In the genomic region with DNA sequence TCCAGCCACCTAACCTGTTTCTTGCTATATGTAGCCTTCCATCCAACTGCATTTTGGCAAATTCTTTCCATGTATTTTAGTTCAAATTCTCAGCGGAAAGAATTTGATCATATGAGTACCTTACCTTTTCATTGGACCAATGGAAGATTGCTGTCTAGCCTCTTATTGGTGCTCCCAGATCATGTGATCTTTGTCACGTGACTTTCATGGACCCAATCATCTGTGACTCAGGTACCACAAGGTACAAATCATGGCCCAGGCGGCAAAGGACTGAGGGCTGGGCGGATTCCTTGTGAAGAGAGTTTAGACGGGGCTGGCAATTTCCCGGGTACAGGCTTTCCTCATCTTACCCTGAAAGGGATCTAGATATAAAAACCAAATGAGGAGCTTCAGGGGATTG, we compare ENCODE assay signal across 19 cellular contexts.
DNase-seq lines count a peak whose midpoint lies in the region; ATAC-seq, FAIRE-seq and TF ChIP-seq lines count a peak whose summit lies in the region.
"Had no signal": no experiment of that assay in that cellular context is flagged by ENCODE, and none has a peak within 500 bp of the region (broad histone marks: within the 10 kb centered on the region; RNA-seq: fewer than 3 reads in every experiment).

No MANE protein-coding gene starts in this region.

- TF ChIP-seq POLR2A in A549 (IDR thresholded peaks at IDR 0.05; ENCODE audit: low read length) (no peak), K562 (conservative IDR thresholded peaks at IDR 0.05) (no peak)

- H3K27me3 ChIP-seq in GM23338 (ENCODE audit: insufficient read depth) (no peaks in the 10 kb centered on the region), PC-9 (ENCODE audit: insufficient read depth, low read depth) (no peaks in the 10 kb centered on the region), K562 (ENCODE audit: control insufficient read depth in 2 of 2, insufficient read depth in 2 of 2, low read length in 2 of 2) (no peaks in the 10 kb centered on the region)

- WGBS in A549 (ENCODE audit: missing lambda C conversion rate), result 53% methylated on average over 6 of the region's 6 CpGs
- WGBS in K562 (ENCODE audit: insufficient coverage, low coverage, missing lambda C conversion rate), result 5% methylated on average over 6 of the region's 6 CpGs

- CTCF ChIA-PET in A549 (lab: Yijun Ruan, JAX), result no interaction called here
- CTCF ChIA-PET in PC-9 (lab: Charles Lee), result no interaction called here
- CTCF ChIA-PET in K562 (lab: Yijun Ruan, JAX; ENCODE audit: low intra/inter-chr PET ratio), result no interaction called here

- H3K36me3 ChIP-seq in GM23338 (ENCODE audit: insufficient read depth), result no peaks in the 10 kb centered on the region
- no peaks in the 10 kb centered on the region for H3K36me3 ChIP-seq in PC-9 (ENCODE audit: low read depth)
- no peaks in the 10 kb centered on the region for H3K36me3 ChIP-seq in K562 (ENCODE audit: control insufficient read depth, insufficient read depth, low read length)
- H3K36me3 ChIP-seq: HAP-1 had no signal

- no peak for FAIRE-seq in A549 (lab: Jason Lieb, UNC)
- no peak for FAIRE-seq in K562 (lab: Jason Lieb, UNC)

- DNase-seq in A549 (ENCODE audit: low read depth in 1 of 2, low spot score in 1 of 2) (no peak), GM23338 (ENCODE audit: low spot score) (no peak), PC-9 (no peak), K562 (ENCODE audit: extremely low read depth in 1 of 4, low spot score in 3 of 4) (peak in 2 of 4 experiments; percentile 5 to 29), T-helper 9 cell (no peak), posterior cingulate gyrus (no peak)
- DNase-seq: ACHN; AML-193; CD4-positive, alpha-beta T cell; DMS153; DMS79; GF-D8 had no signal

- BruUV-seq in PC-9 (replicated peaks; lab: Mats Ljungman, UMichigan) (no TSS peak), K562 (replicated peaks; lab: Mats Ljungman, UMichigan) (no TSS peak)

- H3K9me3 Mint-ChIP-seq in GM23338, result no peaks in the 10 kb centered on the region
- H3K9me3 Mint-ChIP-seq in stimulated activated memory B cell treated with anti-CD40 and anti-IgM and Interleukin-4, amounts not matched to agents 10 μg/mL and 1 μg/mL and 100 μg/mL, for 72 hours, result no peaks in the 10 kb centered on the region
- H3K9me3 Mint-ChIP-seq: CD4-positive, alpha-beta T cell had no signal

- peak overlapping the region; percentile 59; the same call in 1 of the 2 replicates for H2AFZ ChIP-seq in GM23338
- H2AFZ ChIP-seq in PC-9, result 0 out of 2 replicates have a peak overlapping the region, but pooled peaks have one; percentile 24
- 0 out of 2 replicates have a peak overlapping the region, but pooled peaks have one; percentile 38 for H2AFZ ChIP-seq in K562 (ENCODE audit: low read depth, low read length)

- POLR2A ChIA-PET in A549 (lab: Yijun Ruan, JAX), result no interaction called here
- POLR2A ChIA-PET in PC-9 (lab: Charles Lee; ENCODE audit: unreplicated experiment), result no interaction called here
- POLR2A ChIA-PET in K562 (lab: Yijun Ruan, JAX), result no interaction called here

- no peak overlapping the region for H3K27ac ChIP-seq in A549
- H3K27ac ChIP-seq in GM23338 (ENCODE audit: low read depth), result no peak overlapping the region
- no peak overlapping the region for H3K27ac ChIP-seq in PC-9
- H3K27ac ChIP-seq in K562 (ENCODE audit: extremely low read depth, low read depth, low read length), result no peak overlapping the region
- H3K27ac ChIP-seq: C4-2B, HL-60, KMS-11 had no signal

- in situ Hi-C loops in K562 (cut with MboI), result no loop called here

- H3K36me3 Mint-ChIP-seq in GM23338 (ENCODE audit: low read depth), result no peaks in the 10 kb centered on the region
- H3K36me3 Mint-ChIP-seq in stimulated activated memory B cell treated with anti-CD40 and anti-IgM and Interleukin-4, amounts not matched to agents 10 μg/mL and 1 μg/mL and 100 μg/mL, for 72 hours, result no peaks in the 10 kb centered on the region
- H3K36me3 Mint-ChIP-seq: IgD-negative memory B cell had no signal

- no peak overlapping the region for H3K4me3 ChIP-seq in A549
- no peak overlapping the region for H3K4me3 ChIP-seq in GM23338
- no peak overlapping the region for H3K4me3 ChIP-seq in PC-9
- H3K4me3 ChIP-seq in K562, result no peak overlapping the region
- H3K4me3 ChIP-seq: HAP-1 had no signal

- intact Hi-C loops in PC-9 (cut with micrococcal nuclease; ENCODE audit: unreplicated experiment), result no loop called here
- intact Hi-C loops in K562 (cut with micrococcal nuclease), result no loop called here
- intact Hi-C loops in posterior cingulate gyrus (cut with DNase I), result no loop called here

- H3K4me1 ChIP-seq in A549 (no peaks in the 10 kb centered on the region), GM23338 (ENCODE audit: insufficient read depth) (no peaks in the 10 kb centered on the region), PC-9 (replicated peaks; ENCODE audit: insufficient read depth) (no peaks in the 10 kb centered on the region), K562 (replicated peaks in 1 of 2; ENCODE audit: control insufficient read depth in 2 of 2, insufficient read depth in 2 of 2, low read length in 2 of 2) (no peaks in the 10 kb centered on the region)
- H3K4me1 ChIP-seq: HAP-1 had no signal

- TF ChIP-seq CTCF in A549 (IDR thresholded peaks at IDR 0.05) (no peak), GM23338 (conservative IDR thresholded peaks at IDR 0.05; ENCODE audit: low read depth in 2 of 2) (no peak), PC-9 (conservative IDR thresholded peaks at IDR 0.05) (no peak), K562 (IDR thresholded peaks at IDR 0.05 in 2 of 3, conservative IDR thresholded peaks at IDR 0.05 in 1 of 3; ENCODE audit: insufficient read depth in 2 of 3, low read depth in 1 of 3, low read length in 3 of 3) (no peak)

- H3K9me1 ChIP-seq in K562 (ENCODE audit: control insufficient read depth, insufficient read depth, low read length), result no peaks in the 10 kb centered on the region

- no peaks in the 10 kb centered on the region for H3K27me3 Mint-ChIP-seq in GM23338 (ENCODE audit: insufficient read depth, low read depth, poor library complexity)
- H3K27me3 Mint-ChIP-seq in stimulated activated memory B cell treated with anti-CD40 and anti-IgM and Interleukin-4, amounts not matched to agents 10 μg/mL and 1 μg/mL and 100 μg/mL, for 72 hours, result peaks cover 8% of the 10 kb centered on the region

- H3K9me3 ChIP-seq in A549 (no peaks in the 10 kb centered on the region), PC-9 (ENCODE audit: insufficient read depth, low read depth) (no peaks in the 10 kb centered on the region), K562 (replicated peaks; ENCODE audit: control insufficient read depth, insufficient read depth, low read depth, low read length) (no peaks in the 10 kb centered on the region)
- H3K9me3 ChIP-seq: HAP-1 had no signal

- no peak for TF ChIP-seq EP300 in A549 (IDR thresholded peaks at IDR 0.05)
- TF ChIP-seq EP300 in K562 (IDR thresholded peaks at IDR 0.05; ENCODE audit: low read length), result no peak

- peaks cover 6% of the 10 kb centered on the region for H3K4me1 Mint-ChIP-seq in GM23338
- H3K4me1 Mint-ChIP-seq in stimulated activated memory B cell treated with anti-CD40 and anti-IgM and Interleukin-4, amounts not matched to agents 10 μg/mL and 1 μg/mL and 100 μg/mL, for 72 hours, result no peaks in the 10 kb centered on the region

- H3K9me2 ChIP-seq in GM23338 (ENCODE audit: insufficient read depth), result peaks cover 6% of the 10 kb centered on the region
- no peaks in the 10 kb centered on the region for H3K9me2 ChIP-seq in PC-9 (ENCODE audit: insufficient read depth)

- H4K20me1 ChIP-seq in GM23338 (replicated peaks; ENCODE audit: insufficient read depth) (no peaks in the 10 kb centered on the region), PC-9 (ENCODE audit: insufficient read depth) (no peaks in the 10 kb centered on the region), K562 (replicated peaks; ENCODE audit: control insufficient read depth, insufficient read depth, low read length) (no peaks in the 10 kb centered on the region)

- H3K4me3 Mint-ChIP-seq in GM23338, result no peak overlapping the region
- no peak overlapping the region for H3K4me3 Mint-ChIP-seq in stimulated activated memory B cell treated with anti-CD40 and anti-IgM and Interleukin-4, amounts not matched to agents 10 μg/mL and 1 μg/mL and 100 μg/mL, for 72 hours
- H3K4me3 Mint-ChIP-seq: CD4-positive, alpha-beta T cell; IgD-negative memory B cell had no signal

- no peak for TF ChIP-seq RAD21 in A549 (conservative IDR thresholded peaks at IDR 0.05 in 1 of 2, IDR thresholded peaks at IDR 0.05 in 1 of 2)
- no peak for TF ChIP-seq RAD21 in K562 (CRISPR knock-in tag; conservative IDR thresholded peaks at IDR 0.05 in 1 of 2, IDR thresholded peaks at IDR 0.05 in 1 of 2)

- H3K9ac ChIP-seq in K562 (ENCODE audit: insufficient read depth in 1 of 2, low read depth in 2 of 2, low read length in 2 of 2), result no peak overlapping the region
- H3K9ac ChIP-seq: KMS-11 had no signal

- ATAC-seq in A549 (no peak), GM23338 (no peak), K562 (no peak), HG03280 (IDR thresholded peaks at IDR 0.05; ENCODE audit: unreplicated experiment) (no peak)
- no peak for ATAC-seq in stimulated activated memory B cell treated with anti-CD40 and anti-IgM and Interleukin-4, amounts not matched to agents 10 μg/mL and 1 μg/mL and 100 μg/mL, for 72 hours

- H3K4me2 ChIP-seq in A549 (no peak overlapping the region), GM23338 (no peak overlapping the region), PC-9 (no peak overlapping the region), K562 (ENCODE audit: insufficient read depth, low read length) (no peak overlapping the region)
- H3K4me2 ChIP-seq: KMS-11 had no signal

- no peak overlapping the region for H3K27ac Mint-ChIP-seq in GM23338
- H3K27ac Mint-ChIP-seq in stimulated activated memory B cell treated with anti-CD40 and anti-IgM and Interleukin-4, amounts not matched to agents 10 μg/mL and 1 μg/mL and 100 μg/mL, for 72 hours, result no peak overlapping the region
- H3K27ac Mint-ChIP-seq: CD4-positive, alpha-beta T cell; IgD-negative memory B cell had no signal

- H3K79me2 ChIP-seq in GM23338 (replicated peaks; ENCODE audit: insufficient read depth), result no peaks in the 10 kb centered on the region
- no peaks in the 10 kb centered on the region for H3K79me2 ChIP-seq in PC-9 (ENCODE audit: low read depth)
- no peaks in the 10 kb centered on the region for H3K79me2 ChIP-seq in K562 (ENCODE audit: control insufficient read depth, insufficient read depth, low read length)

- no peaks in the 10 kb centered on the region for H3F3A ChIP-seq in GM23338 (replicated peaks; ENCODE audit: low read depth)
- H3F3A ChIP-seq in PC-9 (ENCODE audit: insufficient read depth, low read depth), result no peaks in the 10 kb centered on the region

TF ChIP-seq in A549, 52 proteins besides CTCF, POLR2A, EP300 and RAD21 (continues in another document):
- no peak for TF ChIP-seq TFCP2L1 (CRISPR knock-in tag; IDR thresholded peaks at IDR 0.05)

TF ChIP-seq in K562, 482 proteins besides CTCF, POLR2A, EP300 and RAD21 (continues in another document):
- TF ChIP-seq, protein P1, sequence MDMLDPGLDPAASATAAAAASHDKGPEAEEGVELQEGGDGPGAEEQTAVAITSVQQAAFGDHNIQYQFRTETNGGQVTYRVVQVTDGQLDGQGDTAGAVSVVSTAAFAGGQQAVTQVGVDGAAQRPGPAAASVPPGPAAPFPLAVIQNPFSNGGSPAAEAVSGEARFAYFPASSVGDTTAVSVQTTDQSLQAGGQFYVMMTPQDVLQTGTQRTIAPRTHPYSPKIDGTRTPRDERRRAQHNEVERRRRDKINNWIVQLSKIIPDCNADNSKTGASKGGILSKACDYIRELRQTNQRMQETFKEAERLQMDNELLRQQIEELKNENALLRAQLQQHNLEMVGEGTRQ (CRISPR knock-in tag; IDR thresholded peaks at IDR 0.05), result peak; percentile 72
- TF ChIP-seq PHF20 (IDR thresholded peaks at IDR 0.05; ENCODE audit: partially characterized antibody), result no peak
